ENCODE assay signal across 13 cellular contexts in the genomic region with DNA sequence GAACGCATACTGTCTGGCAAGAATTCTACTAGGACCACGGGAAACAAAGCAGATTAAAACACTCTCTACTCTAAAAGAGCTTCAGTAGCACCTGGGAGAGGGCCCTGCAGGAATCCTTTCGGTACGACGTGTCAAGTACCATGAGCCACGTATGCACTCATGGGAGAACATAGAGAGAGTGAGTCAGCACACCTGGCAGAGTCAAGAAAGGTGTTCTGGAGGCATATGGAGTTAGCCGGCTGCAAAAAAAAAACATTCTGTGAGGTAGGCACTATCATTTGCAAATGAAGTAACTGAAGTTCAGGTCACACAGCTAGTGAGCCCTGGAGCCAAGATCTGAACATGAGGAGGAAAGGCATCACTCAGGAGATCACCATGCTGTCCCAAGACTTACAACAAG.
A peak's percentile ranks its signal among the peaks of the same experiment; 100 is the strongest.
DNase-seq lines count a peak whose midpoint lies in the region; ATAC-seq and TF ChIP-seq lines count a peak whose summit lies in the region.
"Had no signal": no experiment of that assay in that cellular context is flagged by ENCODE, and none has a peak within 500 bp of the region (broad histone marks: within the 10 kb centered on the region; RNA-seq: fewer than 3 reads in every experiment).

No MANE protein-coding gene starts in this region.

- H3K4me3 Mint-ChIP-seq in nephron (no peak overlapping the region), T-helper 17 cell (no peak overlapping the region)
- H3K4me3 Mint-ChIP-seq: activated naive CD8-positive, alpha-beta T cell treated with anti-CD3 and anti-CD28 coated beads for 36 hours; central memory CD8-positive, alpha-beta T cell had no signal

- no peaks in the 10 kb centered on the region for H3K9me3 Mint-ChIP-seq in nephron
- H3K9me3 Mint-ChIP-seq: activated naive CD8-positive, alpha-beta T cell treated with anti-CD3 and anti-CD28 coated beads for 36 hours; central memory CD8-positive, alpha-beta T cell had no signal

- H3K4me1 Mint-ChIP-seq in nephron: peaks cover 26% of the 10 kb centered on the region
- H3K4me1 Mint-ChIP-seq in T-helper 17 cell: peaks cover 3% of the 10 kb centered on the region

- H3K36me3 ChIP-seq in endocrine pancreas (ENCODE audit: control insufficient read depth, insufficient read depth, low read length): no peaks in the 10 kb centered on the region
- H3K36me3 ChIP-seq in thymus (ENCODE audit: control insufficient read depth, insufficient read depth): no peaks in the 10 kb centered on the region

- H3K4me1 ChIP-seq in endocrine pancreas (ENCODE audit: control insufficient read depth, insufficient read depth, low read length) (peaks cover 5% of the 10 kb centered on the region), thymus (ENCODE audit: control insufficient read depth, insufficient read depth, low read length) (no peaks in the 10 kb centered on the region)

- no peak for TF ChIP-seq CTCF in nephron (IDR thresholded peaks at IDR 0.05; ENCODE audit: unreplicated experiment in 3 of 3)

- H3K36me3 Mint-ChIP-seq in nephron (ENCODE audit: low read depth) (peaks cover 3% of the 10 kb centered on the region), T-helper 17 cell (ENCODE audit: low read depth) (no peaks in the 10 kb centered on the region)

- H3K9me3 ChIP-seq in endocrine pancreas (ENCODE audit: control insufficient read depth, low read length) (no peaks in the 10 kb centered on the region), thymus (ENCODE audit: control insufficient read depth) (no peaks in the 10 kb centered on the region), T-helper 17 cell (ENCODE audit: control insufficient read depth, low read length, poor library complexity, severe bottlenecking) (no peaks in the 10 kb centered on the region)

- H3K27me3 ChIP-seq in endocrine pancreas (ENCODE audit: control insufficient read depth, insufficient read depth, low read length): no peaks in the 10 kb centered on the region
- no peaks in the 10 kb centered on the region for H3K27me3 ChIP-seq in thymus (ENCODE audit: control insufficient read depth, insufficient read depth)

- peak overlapping the region; percentile 36 for H3K9ac ChIP-seq in endocrine pancreas (ENCODE audit: control insufficient read depth, insufficient read depth, low read length)

- peak; percentile 56 for DNase-seq in NCI-H510A (lab: John Stamatoyannopoulos, UW)
- no peak for DNase-seq in NCI-H1436 treated with DMSO at 0.1 percent for 48 hours (lab: John Stamatoyannopoulos, UW)
- no peak for DNase-seq in T-helper 17 cell
- DNase-seq: activated CD8-positive, alpha-beta memory T cell treated with anti-CD3 and anti-CD28 coated beads, Interleukin-2, amount 50 U/mL, for 48 hours; activated naive CD8-positive, alpha-beta T cell treated with anti-CD3 and anti-CD28 coated beads for 36 hours; NCI-H2081; SW 1271 had no signal

- peaks cover 3% of the 10 kb centered on the region for H3K27me3 Mint-ChIP-seq in nephron (ENCODE audit: low read depth)
- no peaks in the 10 kb centered on the region for H3K27me3 Mint-ChIP-seq in T-helper 17 cell
- H3K27me3 Mint-ChIP-seq: activated naive CD8-positive, alpha-beta T cell treated with anti-CD3 and anti-CD28 coated beads for 36 hours; central memory CD8-positive, alpha-beta T cell had no signal

- H3K4me3 ChIP-seq in endocrine pancreas (ENCODE audit: control insufficient read depth, insufficient read depth, low read length): no peak overlapping the region
- no peak overlapping the region for H3K4me3 ChIP-seq in thymus (ENCODE audit: low read length)

- H3K27ac ChIP-seq in thymus (ENCODE audit: low read depth): peak overlapping the region; percentile 38

- ATAC-seq in HG02642 (IDR thresholded peaks at IDR 0.05; ENCODE audit: poor library complexity, unreplicated experiment) (no peak), HG03520 (IDR thresholded peaks at IDR 0.05; ENCODE audit: unreplicated experiment) (no peak), T-helper 17 cell (no peak)

- 96% methylated on average over 7 of the region's 7 CpGs for WGBS in thymus

- H3K27ac Mint-ChIP-seq in nephron: peak overlapping the region in 2 of 3 experiments; percentile 35 to 85
- no peak overlapping the region for H3K27ac Mint-ChIP-seq in T-helper 17 cell
- H3K27ac Mint-ChIP-seq: activated naive CD8-positive, alpha-beta T cell treated with anti-CD3 and anti-CD28 coated beads for 36 hours had no signal
